ENCODE assay signal across 16 cellular contexts in the genomic region with DNA sequence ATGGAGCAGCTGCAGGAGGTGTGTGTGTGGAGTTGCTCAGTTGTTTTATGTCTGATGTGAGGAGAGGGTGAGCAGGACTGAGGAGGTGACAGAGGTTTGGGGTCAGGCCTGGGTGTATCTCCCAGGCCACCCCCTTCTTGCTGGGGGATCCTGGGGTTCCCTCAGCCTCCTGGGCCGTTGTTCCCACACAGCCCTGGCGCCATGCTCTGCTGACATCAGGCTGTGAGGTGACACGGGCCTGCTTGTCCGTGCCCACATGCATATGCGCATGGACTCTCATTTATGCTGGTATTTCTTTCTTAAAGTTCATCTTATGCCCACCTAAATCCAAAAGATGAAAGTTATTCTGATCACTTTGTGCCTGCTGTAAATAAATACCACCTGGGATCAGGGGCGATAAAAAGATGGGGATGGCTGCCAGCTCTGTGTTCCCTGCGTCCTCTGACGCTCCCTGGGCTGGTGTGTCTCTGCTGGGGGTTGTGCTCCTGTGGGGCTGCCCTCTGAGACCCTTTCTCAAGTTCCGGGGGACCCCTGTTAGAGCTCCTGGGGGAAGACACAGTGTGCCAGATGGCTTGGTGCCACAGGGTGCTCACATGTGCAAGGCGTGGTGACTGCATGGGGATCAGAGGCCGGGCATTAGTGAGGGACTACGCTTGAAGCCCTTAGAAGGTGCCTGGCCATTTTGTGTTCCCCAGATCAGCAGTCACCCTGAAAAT. TPM values are rescaled to one million over a fixed set of nuclear protein-coding genes. Genes with fewer than 3 reads are reported as not detected.
A peak's percentile ranks its signal among the peaks of the same experiment; 100 is the strongest.
DNase-seq lines count a peak whose midpoint lies in the region; ATAC-seq and TF ChIP-seq lines count a peak whose summit lies in the region.
"Had no signal": no experiment of that assay in that cellular context is flagged by ENCODE, and none has a peak within 500 bp of the region (broad histone marks: within the 10 kb centered on the region; RNA-seq: fewer than 3 reads in every experiment).

No MANE protein-coding gene starts in this region.

- intact Hi-C loops in Right ventricle myocardium superior (cut with DNase I), result no loop called here
- intact Hi-C loops in cardiac septum (cut with DNase I), result no loop called here

- H3K9ac ChIP-seq in endodermal cell (ENCODE audit: extremely low read depth, low read length, poor library complexity, severe bottlenecking), result no peak overlapping the region

- H3K27me3 ChIP-seq in endodermal cell (ENCODE audit: control insufficient read depth, insufficient read depth, low read length, poor library complexity, severe bottlenecking) (no peaks in the 10 kb centered on the region), muscle layer of duodenum (ENCODE audit: low read depth, low read length) (no peaks in the 10 kb centered on the region), osteoblast (ENCODE audit: insufficient read depth, low read length) (no peaks in the 10 kb centered on the region)
- H3K27me3 ChIP-seq: SJSA1, tibial artery had no signal

- TF ChIP-seq CTCF in endodermal cell (conservative IDR thresholded peaks at IDR 0.05) (no peak), type B pancreatic cell (conservative IDR thresholded peaks at IDR 0.05) (no peak), osteoblast (IDR thresholded peaks at IDR 0.05; ENCODE audit: extremely low read depth, low read depth, low read length) (no peak)

- H3K36me3 ChIP-seq in endodermal cell (ENCODE audit: control insufficient read depth, insufficient read depth, low read length) (peaks cover 56% of the 10 kb centered on the region), muscle layer of duodenum (ENCODE audit: control insufficient read depth in 1 of 2, insufficient read depth in 2 of 2, low read length in 2 of 2) (peaks cover 16 to 25% of the 10 kb centered on the region in 2 donors), osteoblast (ENCODE audit: insufficient read depth, low read length) (peaks cover 39% of the 10 kb centered on the region)

- H3K36me3 Mint-ChIP-seq in endodermal cell (ENCODE audit: low read depth) (peaks cover 62% of the 10 kb centered on the region), type B pancreatic cell (peaks cover 29% of the 10 kb centered on the region)

- H3K27me3 Mint-ChIP-seq in endodermal cell (ENCODE audit: insufficient read depth) (no peaks in the 10 kb centered on the region), type B pancreatic cell (no peaks in the 10 kb centered on the region)

- peak overlapping the region; percentile 52 for H3K27ac Mint-ChIP-seq in endodermal cell
- H3K27ac Mint-ChIP-seq in type B pancreatic cell, result peak overlapping the region; percentile 11
- H3K27ac Mint-ChIP-seq: activated naive CD4-positive, alpha-beta T cell treated with anti-CD3 and anti-CD28 coated beads, Interleukin-2, amount 50 U/mL, for 72 hours had no signal

- H3K79me2 ChIP-seq in osteoblast (ENCODE audit: insufficient read depth, low read length), result peaks cover 91% of the 10 kb centered on the region

- H3K4me1 ChIP-seq in endodermal cell (ENCODE audit: control insufficient read depth, insufficient read depth, low read length) (no peaks in the 10 kb centered on the region), muscle layer of duodenum (ENCODE audit: control insufficient read depth in 1 of 2, insufficient read depth in 2 of 2, low read length in 2 of 2) (peaks cover 0 to 55% of the 10 kb centered on the region in 2 donors), osteoblast (ENCODE audit: insufficient read depth, low read length) (no peaks in the 10 kb centered on the region)
- H3K4me1 ChIP-seq: SJSA1 had no signal

- ATAC-seq in Right ventricle myocardium superior (ENCODE audit: poor library complexity) (peak; percentile 45), GM21526 (IDR thresholded peaks at IDR 0.05; ENCODE audit: low FRiP score, unreplicated experiment) (no peak)

- H3K4me3 ChIP-seq in endodermal cell (ENCODE audit: low read length) (no peak overlapping the region), muscle layer of duodenum (ENCODE audit: low read depth in 1 of 2, low read length in 2 of 2) (no peak overlapping the region), osteoblast (ENCODE audit: insufficient read depth, low read length) (no peak overlapping the region)
- H3K4me3 ChIP-seq: SJSA1, tibial artery had no signal

- DNase-seq in Right ventricle myocardium superior (peak; percentile 41), cardiac septum (ENCODE audit: low spot score) (no peak), endodermal cell (peak; percentile 30), type B pancreatic cell (ENCODE audit: extremely low spot score, unreplicated experiment) (no peak), osteoblast (ENCODE audit: insufficient read length, low spot score, missing footprints) (no peak), SKM-1 treated with dmso at 0.1 percent for 144 hours (lab: John Stamatoyannopoulos, UW; ENCODE audit: unreplicated experiment) (no peak)
- DNase-seq: Calu3, Kasumi-1, kidney, NCI-H1436 treated with DMSO at 0.1 percent for 48 hours, NCI-H345, tibial artery had no signal

- H3K4me2 ChIP-seq in osteoblast (ENCODE audit: insufficient read depth, low read length), result no peak overlapping the region

- H3K4me3 Mint-ChIP-seq in endodermal cell, result no peak overlapping the region
- no peak overlapping the region for H3K4me3 Mint-ChIP-seq in type B pancreatic cell

- H3K9me3 Mint-ChIP-seq in endodermal cell (peaks cover 11% of the 10 kb centered on the region), type B pancreatic cell (no peaks in the 10 kb centered on the region)
- H3K9me3 Mint-ChIP-seq: activated naive CD4-positive, alpha-beta T cell treated with anti-CD3 and anti-CD28 coated beads, Interleukin-2, amount 50 U/mL, for 72 hours had no signal

- H4K20me1 ChIP-seq in osteoblast (ENCODE audit: insufficient read depth, low read length), result peaks cover 60% of the 10 kb centered on the region

- peaks cover 17% of the 10 kb centered on the region for H3K4me1 Mint-ChIP-seq in endodermal cell
- peaks cover 28% of the 10 kb centered on the region for H3K4me1 Mint-ChIP-seq in type B pancreatic cell (ENCODE audit: unreplicated experiment)

- WGBS in endodermal cell (ENCODE audit: insufficient coverage in 1 of 2, insufficient read length in 1 of 2), 2 experiments, result 91 to 93% methylated on average over 8 to 12 of the region's 12 CpGs

- H3K27ac ChIP-seq in endodermal cell (ENCODE audit: low read depth, low read length), result no peak overlapping the region
- H3K27ac ChIP-seq in muscle layer of duodenum (ENCODE audit: low read length), result peak overlapping the region; percentile 14
- H3K27ac ChIP-seq in osteoblast (ENCODE audit: low read depth, low read length), result no peak overlapping the region
- H3K27ac ChIP-seq: SJSA1, tibial artery had no signal

- no peak overlapping the region for H2AFZ ChIP-seq in osteoblast (ENCODE audit: low read length)

- peaks cover 6% of the 10 kb centered on the region for H3K9me3 ChIP-seq in endodermal cell (ENCODE audit: control insufficient read depth, low read length)
- no peaks in the 10 kb centered on the region for H3K9me3 ChIP-seq in muscle layer of duodenum (ENCODE audit: control insufficient read depth in 1 of 2, low read length in 2 of 2)
- no peaks in the 10 kb centered on the region for H3K9me3 ChIP-seq in osteoblast (ENCODE audit: low read depth, low read length)
- H3K9me3 ChIP-seq: SJSA1, tibial artery had no signal

RNA-seq across cellular contexts. Expression of a gene that starts 12.6 kb away (rescaled TPM):
- total RNA-seq in Right ventricle myocardium superior (27.6 TPM), cardiac septum (23.7 TPM), endodermal cell (10 to 100 TPM; 31.3 to 33.4 TPM), type B pancreatic cell (ENCODE audit: low replicate concordance) (38.8 and 39.5 TPM in 2 replicates), osteoblast (13.8 and 15.9 TPM in 2 replicates)
- 23.2 TPM for polyA plus RNA-seq in endodermal cell (2013, experiment 1 of 2)
- 22.0 TPM for polyA plus RNA-seq in endodermal cell (2013, experiment 2 of 2)

Comparison
In these comparisons a context has a peak if more than half of its experiments do, and no peak if none do; other contexts are left out.
1. DNase-seq: peak in Right ventricle myocardium superior (single experiment) and endodermal cell (single experiment); none in cardiac septum (single experiment), type B pancreatic cell (single experiment), osteoblast (single experiment) and SKM-1 treated with dmso at 0.1 percent for 144 hours (single experiment).